In the genomic region with DNA sequence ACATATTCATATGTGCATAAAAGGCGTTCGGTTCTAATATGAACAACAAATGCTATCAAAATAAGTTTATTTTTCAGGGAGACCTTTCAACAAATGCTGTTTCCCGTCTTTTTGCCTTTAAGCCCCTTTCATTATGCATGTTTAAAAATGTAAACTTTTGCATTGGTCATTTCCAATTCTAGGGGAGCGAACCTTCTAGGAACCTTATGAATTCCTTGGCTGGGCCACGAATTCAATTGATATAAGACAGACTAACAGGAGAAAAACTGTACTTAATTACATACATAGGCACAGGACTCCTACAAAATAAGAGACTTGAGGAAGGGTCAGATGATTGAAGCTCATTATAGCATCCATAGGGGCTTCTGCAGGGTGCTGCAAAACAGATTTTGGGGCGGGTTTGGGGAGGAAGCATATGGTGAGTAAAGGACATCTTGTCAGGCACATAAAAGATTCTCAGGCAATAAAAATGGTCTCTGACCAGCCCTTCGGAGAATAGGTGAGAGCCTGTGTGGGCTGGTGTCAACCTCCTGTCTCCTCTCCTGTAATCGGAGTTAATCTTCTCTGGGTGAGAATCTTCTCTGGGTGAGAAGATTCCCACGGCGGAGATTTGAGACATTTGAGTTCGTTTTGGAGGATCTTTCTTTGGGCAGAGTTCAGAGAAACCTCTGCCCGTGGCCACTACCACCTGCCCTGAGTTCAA, we compare ENCODE assay signal across 1 cellular context.
TF ChIP-seq lines count a peak whose summit lies in the region.

No MANE protein-coding gene starts in this region.

TF ChIP-seq in WTC11, 78 proteins besides CTCF, POLR2A, EP300 and RAD21 (continued from another document):
- TF ChIP-seq, protein P1, sequence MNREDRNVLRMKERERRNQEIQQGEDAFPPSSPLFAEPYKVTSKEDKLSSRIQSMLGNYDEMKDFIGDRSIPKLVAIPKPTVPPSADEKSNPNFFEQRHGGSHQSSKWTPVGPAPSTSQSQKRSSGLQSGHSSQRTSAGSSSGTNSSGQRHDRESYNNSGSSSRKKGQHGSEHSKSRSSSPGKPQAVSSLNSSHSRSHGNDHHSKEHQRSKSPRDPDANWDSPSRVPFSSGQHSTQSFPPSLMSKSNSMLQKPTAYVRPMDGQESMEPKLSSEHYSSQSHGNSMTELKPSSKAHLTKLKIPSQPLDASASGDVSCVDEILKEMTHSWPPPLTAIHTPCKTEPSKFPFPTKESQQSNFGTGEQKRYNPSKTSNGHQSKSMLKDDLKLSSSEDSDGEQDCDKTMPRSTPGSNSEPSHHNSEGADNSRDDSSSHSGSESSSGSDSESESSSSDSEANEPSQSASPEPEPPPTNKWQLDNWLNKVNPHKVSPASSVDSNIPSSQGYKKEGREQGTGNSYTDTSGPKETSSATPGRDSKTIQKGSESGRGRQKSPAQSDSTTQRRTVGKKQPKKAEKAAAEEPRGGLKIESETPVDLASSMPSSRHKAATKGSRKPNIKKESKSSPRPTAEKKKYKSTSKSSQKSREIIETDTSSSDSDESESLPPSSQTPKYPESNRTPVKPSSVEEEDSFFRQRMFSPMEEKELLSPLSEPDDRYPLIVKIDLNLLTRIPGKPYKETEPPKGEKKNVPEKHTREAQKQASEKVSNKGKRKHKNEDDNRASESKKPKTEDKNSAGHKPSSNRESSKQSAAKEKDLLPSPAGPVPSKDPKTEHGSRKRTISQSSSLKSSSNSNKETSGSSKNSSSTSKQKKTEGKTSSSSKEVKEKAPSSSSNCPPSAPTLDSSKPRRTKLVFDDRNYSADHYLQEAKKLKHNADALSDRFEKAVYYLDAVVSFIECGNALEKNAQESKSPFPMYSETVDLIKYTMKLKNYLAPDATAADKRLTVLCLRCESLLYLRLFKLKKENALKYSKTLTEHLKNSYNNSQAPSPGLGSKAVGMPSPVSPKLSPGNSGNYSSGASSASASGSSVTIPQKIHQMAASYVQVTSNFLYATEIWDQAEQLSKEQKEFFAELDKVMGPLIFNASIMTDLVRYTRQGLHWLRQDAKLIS (CRISPR knock-in tag; IDR thresholded peaks at IDR 0.05; ENCODE audit: borderline replicate concordance), result no peak
- TF ChIP-seq, protein P2, sequence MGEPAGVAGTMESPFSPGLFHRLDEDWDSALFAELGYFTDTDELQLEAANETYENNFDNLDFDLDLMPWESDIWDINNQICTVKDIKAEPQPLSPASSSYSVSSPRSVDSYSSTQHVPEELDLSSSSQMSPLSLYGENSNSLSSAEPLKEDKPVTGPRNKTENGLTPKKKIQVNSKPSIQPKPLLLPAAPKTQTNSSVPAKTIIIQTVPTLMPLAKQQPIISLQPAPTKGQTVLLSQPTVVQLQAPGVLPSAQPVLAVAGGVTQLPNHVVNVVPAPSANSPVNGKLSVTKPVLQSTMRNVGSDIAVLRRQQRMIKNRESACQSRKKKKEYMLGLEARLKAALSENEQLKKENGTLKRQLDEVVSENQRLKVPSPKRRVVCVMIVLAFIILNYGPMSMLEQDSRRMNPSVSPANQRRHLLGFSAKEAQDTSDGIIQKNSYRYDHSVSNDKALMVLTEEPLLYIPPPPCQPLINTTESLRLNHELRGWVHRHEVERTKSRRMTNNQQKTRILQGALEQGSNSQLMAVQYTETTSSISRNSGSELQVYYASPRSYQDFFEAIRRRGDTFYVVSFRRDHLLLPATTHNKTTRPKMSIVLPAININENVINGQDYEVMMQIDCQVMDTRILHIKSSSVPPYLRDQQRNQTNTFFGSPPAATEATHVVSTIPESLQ (CRISPR knock-in tag; IDR thresholded peaks at IDR 0.05), result no peak
- TF ChIP-seq SMAD4 (CRISPR knock-in tag; IDR thresholded peaks at IDR 0.05) (no peak), SP1 (CRISPR knock-in tag; conservative IDR thresholded peaks at IDR 0.05) (no peak)
- TF ChIP-seq, protein P3, sequence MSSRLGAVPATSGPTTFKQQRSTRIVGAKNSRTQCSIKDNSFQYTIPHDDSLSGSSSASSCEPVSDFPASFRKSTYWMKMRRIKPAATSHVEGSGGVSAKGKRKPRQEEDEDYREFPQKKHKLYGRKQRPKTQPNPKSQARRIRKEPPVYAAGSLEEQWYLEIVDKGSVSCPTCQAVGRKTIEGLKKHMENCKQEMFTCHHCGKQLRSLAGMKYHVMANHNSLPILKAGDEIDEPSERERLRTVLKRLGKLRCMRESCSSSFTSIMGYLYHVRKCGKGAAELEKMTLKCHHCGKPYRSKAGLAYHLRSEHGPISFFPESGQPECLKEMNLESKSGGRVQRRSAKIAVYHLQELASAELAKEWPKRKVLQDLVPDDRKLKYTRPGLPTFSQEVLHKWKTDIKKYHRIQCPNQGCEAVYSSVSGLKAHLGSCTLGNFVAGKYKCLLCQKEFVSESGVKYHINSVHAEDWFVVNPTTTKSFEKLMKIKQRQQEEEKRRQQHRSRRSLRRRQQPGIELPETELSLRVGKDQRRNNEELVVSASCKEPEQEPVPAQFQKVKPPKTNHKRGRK (CRISPR knock-in tag; IDR thresholded peaks at IDR 0.05; ENCODE audit: borderline replicate concordance), result no peak
